ENCODE assay signal across 21 cellular contexts in the genomic region with DNA sequence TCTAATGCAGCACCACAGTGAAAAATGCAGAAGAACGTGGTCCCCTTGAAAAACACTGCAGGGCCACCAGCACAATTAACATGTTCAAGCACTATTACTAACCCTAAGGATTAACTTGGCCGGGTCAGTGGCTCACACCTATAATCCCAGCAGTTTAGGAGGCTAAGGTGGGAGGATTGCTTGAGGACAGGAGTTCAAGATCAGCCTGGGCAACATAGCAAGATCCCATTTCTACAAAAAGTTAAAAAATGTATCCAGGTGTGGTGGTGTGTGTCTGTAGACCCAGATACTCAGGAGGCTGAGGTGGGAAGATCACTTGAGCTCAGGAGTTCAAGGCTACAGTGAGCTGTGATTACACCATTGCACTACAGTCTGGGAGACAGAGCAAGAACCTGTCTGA. TPM values are rescaled to one million over a fixed set of nuclear protein-coding genes. Genes with fewer than 3 reads are reported as not detected.
DNase-seq lines count a peak whose midpoint lies in the region; ATAC-seq and TF ChIP-seq lines count a peak whose summit lies in the region.
"Had no signal": no experiment of that assay in that cellular context is flagged by ENCODE, and none has a peak within 500 bp of the region (broad histone marks: within the 10 kb centered on the region; RNA-seq: fewer than 3 reads in every experiment).

No MANE protein-coding gene starts in this region.

- no peak for ATAC-seq in T-cell (replicated peaks in 1 of 4)
- ATAC-seq: Right ventricle myocardium inferior had no signal

- peak overlapping the region; percentile 28 for H3K27ac Mint-ChIP-seq in activated naive CD8-positive, alpha-beta T cell
- no peak overlapping the region for H3K27ac Mint-ChIP-seq in activated naive CD8-positive, alpha-beta T cell treated with anti-CD3 and anti-CD28 coated beads for 36 hours
- H3K27ac Mint-ChIP-seq in T-cell: peak overlapping the region; percentile 27 to 28
- H3K27ac Mint-ChIP-seq in glutamatergic neuron (ENCODE audit: unreplicated experiment): no peak overlapping the region

- no peak overlapping the region for H3K4me3 Mint-ChIP-seq in activated naive CD8-positive, alpha-beta T cell
- no peak overlapping the region for H3K4me3 Mint-ChIP-seq in activated naive CD8-positive, alpha-beta T cell treated with anti-CD3 and anti-CD28 coated beads for 36 hours
- H3K4me3 Mint-ChIP-seq in T-cell (no peak overlapping the region), glutamatergic neuron (ENCODE audit: unreplicated experiment) (peak overlapping the region; percentile 21)

- POLR2A ChIA-PET in T-cell (lab: Charles Lee): no interaction called here

- no peaks in the 10 kb centered on the region for H3K27me3 Mint-ChIP-seq in activated naive CD8-positive, alpha-beta T cell
- no peaks in the 10 kb centered on the region for H3K27me3 Mint-ChIP-seq in activated naive CD8-positive, alpha-beta T cell treated with anti-CD3 and anti-CD28 coated beads for 36 hours
- no peaks in the 10 kb centered on the region for H3K27me3 Mint-ChIP-seq in T-cell
- peaks cover 4% of the 10 kb centered on the region for H3K27me3 Mint-ChIP-seq in glutamatergic neuron (ENCODE audit: unreplicated experiment)

- H3K9ac ChIP-seq in subcutaneous abdominal adipose tissue (ENCODE audit: low read length in 5 of 5): no peak overlapping the region

- H3K9me3 Mint-ChIP-seq in activated naive CD8-positive, alpha-beta T cell (ENCODE audit: low read depth): no peaks in the 10 kb centered on the region
- no peaks in the 10 kb centered on the region for H3K9me3 Mint-ChIP-seq in activated naive CD8-positive, alpha-beta T cell treated with anti-CD3 and anti-CD28 coated beads for 36 hours
- H3K9me3 Mint-ChIP-seq in T-cell (no peaks in the 10 kb centered on the region), glutamatergic neuron (ENCODE audit: unreplicated experiment) (peaks cover 7% of the 10 kb centered on the region)
- H3K9me3 Mint-ChIP-seq: CD8-positive, alpha-beta memory T cell had no signal

- peak overlapping the region; percentile 98 for H3K27ac ChIP-seq in subcutaneous abdominal adipose tissue (ENCODE audit: low read depth, low read length)

- no peak for TF ChIP-seq CTCF in glutamatergic neuron (IDR thresholded peaks at IDR 0.05; ENCODE audit: partially characterized antibody, unreplicated experiment)

- H3K36me3 Mint-ChIP-seq in activated naive CD8-positive, alpha-beta T cell: no peaks in the 10 kb centered on the region
- peaks cover 34% of the 10 kb centered on the region for H3K36me3 Mint-ChIP-seq in activated naive CD8-positive, alpha-beta T cell treated with anti-CD3 and anti-CD28 coated beads for 36 hours
- peaks cover 12% of the 10 kb centered on the region for H3K36me3 Mint-ChIP-seq in T-cell
- H3K36me3 Mint-ChIP-seq in glutamatergic neuron (ENCODE audit: unreplicated experiment): no peaks in the 10 kb centered on the region

- DNase-seq in activated naive CD8-positive, alpha-beta T cell treated with anti-CD3 and anti-CD28 coated beads for 36 hours: no peak
- DNase-seq in T-cell (no peak), glutamatergic neuron (no peak), middle frontal gyrus (ENCODE audit: extremely low spot score, low spot score) (no peak), hypothalamus (lab: John Stamatoyannopoulos, UW) (no peak)
- no peak for DNase-seq in stimulated activated CD4-positive, alpha-beta T cell treated with anti-CD3 and anti-CD28 coated beads, Interleukin-2, amount 100 ng/mL, for 24 hours
- DNase-seq: 8988T; Calu3; CD8-positive, alpha-beta memory T cell; KBM-7; NCI-H1105 treated with DMSO at 0.1 percent for 48 hours; NCI-H1694; NCI-H2081; NCI-H2171 treated with DMSO at 0.1 percent for 48 hours; NCI-H446; NCI-H526 had no signal

- no peak overlapping the region for H3K4me3 ChIP-seq in subcutaneous abdominal adipose tissue (ENCODE audit: low read depth in 1 of 5, low read length in 5 of 5)

- H3K4me1 ChIP-seq in subcutaneous abdominal adipose tissue (ENCODE audit: control insufficient read depth in 5 of 5, insufficient read depth in 5 of 5, low read length in 5 of 5): peaks cover 2 to 33% (median 19%) of the 10 kb centered on the region in 5 donors

- CTCF ChIA-PET in T-cell (lab: Charles Lee): interaction anchor here in 1 of 2 donors (0.7 kb wide), 1 partner anchor 126 kb away, joined by 7 read pairs; no protein-coding TSS in a partner anchor

- H3K4me1 Mint-ChIP-seq in activated naive CD8-positive, alpha-beta T cell (ENCODE audit: low read depth): peaks cover 47% of the 10 kb centered on the region
- peaks cover 41% of the 10 kb centered on the region for H3K4me1 Mint-ChIP-seq in activated naive CD8-positive, alpha-beta T cell treated with anti-CD3 and anti-CD28 coated beads for 36 hours
- peaks cover 28 to 54% (median 48%) of the 10 kb centered on the region in 3 donors for H3K4me1 Mint-ChIP-seq in T-cell
- H3K4me1 Mint-ChIP-seq in glutamatergic neuron (ENCODE audit: low read depth, unreplicated experiment): peaks cover 9% of the 10 kb centered on the region

- H3K36me3 ChIP-seq in subcutaneous abdominal adipose tissue (ENCODE audit: control insufficient read depth in 5 of 5, insufficient read depth in 5 of 5, low read length in 5 of 5): peaks cover 0 to 9% (median 0%) of the 10 kb centered on the region in 5 donors

- H3K9me3 ChIP-seq in subcutaneous abdominal adipose tissue (ENCODE audit: control insufficient read depth in 5 of 5, low read length in 5 of 5): no peaks in the 10 kb centered on the region

- H3K27me3 ChIP-seq in subcutaneous abdominal adipose tissue (ENCODE audit: control insufficient read depth in 5 of 5, insufficient read depth in 4 of 5, low read length in 5 of 5): no peaks in the 10 kb centered on the region

RNA-seq across cellular contexts. Expression of gene ARNT, which starts 2.9 kb away (rescaled TPM):
- 10 to 100 TPM; 38.5 to 39.2 TPM for total RNA-seq in activated naive CD8-positive, alpha-beta T cell treated with anti-CD3 and anti-CD28 coated beads for 36 hours
- total RNA-seq in T-cell (10 to 100 TPM; 37.3 to 38.7 (median 37.9) TPM), glutamatergic neuron (ENCODE audit: unreplicated experiment) (39.1 TPM)

RNA-seq across cellular contexts. Expression of gene CTXND2, which starts 13.4 kb away (rescaled TPM):
- not detected for total RNA-seq in activated naive CD8-positive, alpha-beta T cell treated with anti-CD3 and anti-CD28 coated beads for 36 hours
- total RNA-seq in T-cell (not detected), glutamatergic neuron (ENCODE audit: unreplicated experiment) (not detected)
- total RNA-seq: Calu3; CD8-positive, alpha-beta memory T cell; Daoy; Right ventricle myocardium inferior; SK-MEL-5 had no signal

RNA-seq across cellular contexts. Expression of gene SETDB1, which starts 52.6 kb away (rescaled TPM):
- total RNA-seq in activated naive CD8-positive, alpha-beta T cell treated with anti-CD3 and anti-CD28 coated beads for 36 hours: 10 to 100 TPM; 40.4 to 51.1 TPM
- total RNA-seq in T-cell: 10 to 100 TPM; 44.5 to 72.6 (median 62.5) TPM
- 57.0 TPM for total RNA-seq in glutamatergic neuron (ENCODE audit: unreplicated experiment)

Comparison
In these comparisons a context has a peak if more than half of its experiments do, and no peak if none do; other contexts are left out.
1. H3K27ac Mint-ChIP-seq: peak in activated naive CD8-positive, alpha-beta T cell (single experiment) and T-cell (2 of 2); none in activated naive CD8-positive, alpha-beta T cell treated with anti-CD3 and anti-CD28 coated beads for 36 hours (single experiment) and glutamatergic neuron (single experiment).